3 cellular contexts compared by ENCODE assay signal in genomic region chr5:93359958-93360305, GRCh38.
TF ChIP-seq lines count a peak whose summit lies in the region.

No MANE protein-coding gene starts in this region.

TF ChIP-seq in SK-N-SH, 30 proteins besides CTCF, POLR2A, EP300 and RAD21:
- TF ChIP-seq TEAD4 (IDR thresholded peaks at IDR 0.05; ENCODE audit: borderline replicate concordance, insufficient read depth): 0 out of 2 replicates have a peak, but pooled peaks have one; percentile 6
- no peak for TF ChIP-seq YY1 (IDR thresholded peaks at IDR 0.05; ENCODE audit: low read depth)
- TF ChIP-seq PBX3 (IDR thresholded peaks at IDR 0.05): peak; percentile 2; the same call in 1 of the 2 replicates
- 0 out of 2 replicates have a peak, but pooled peaks have one; percentile 0 for TF ChIP-seq MEF2A (IDR thresholded peaks at IDR 0.05; ENCODE audit: borderline replicate concordance, low read depth)

TF ChIP-seq in SK-N-SH treated with all-trans-retinoic acid at 6 μM for 48 hours, 23 proteins besides CTCF, POLR2A, EP300 and RAD21 (continued from another document):
- TF ChIP-seq, protein P1, sequence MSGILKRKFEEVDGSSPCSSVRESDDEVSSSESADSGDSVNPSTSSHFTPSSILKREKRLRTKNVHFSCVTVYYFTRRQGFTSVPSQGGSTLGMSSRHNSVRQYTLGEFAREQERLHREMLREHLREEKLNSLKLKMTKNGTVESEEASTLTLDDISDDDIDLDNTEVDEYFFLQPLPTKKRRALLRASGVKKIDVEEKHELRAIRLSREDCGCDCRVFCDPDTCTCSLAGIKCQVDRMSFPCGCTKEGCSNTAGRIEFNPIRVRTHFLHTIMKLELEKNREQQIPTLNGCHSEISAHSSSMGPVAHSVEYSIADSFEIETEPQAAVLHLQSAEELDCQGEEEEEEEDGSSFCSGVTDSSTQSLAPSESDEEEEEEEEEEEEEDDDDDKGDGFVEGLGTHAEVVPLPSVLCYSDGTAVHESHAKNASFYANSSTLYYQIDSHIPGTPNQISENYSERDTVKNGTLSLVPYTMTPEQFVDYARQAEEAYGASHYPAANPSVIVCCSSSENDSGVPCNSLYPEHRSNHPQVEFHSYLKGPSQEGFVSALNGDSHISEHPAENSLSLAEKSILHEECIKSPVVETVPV (CRISPR knock-in tag; IDR thresholded peaks at IDR 0.05): no peak
- no peak for TF ChIP-seq OSR1 (CRISPR knock-in tag; IDR thresholded peaks at IDR 0.05)
- TF ChIP-seq RARB (CRISPR knock-in tag; IDR thresholded peaks at IDR 0.05): no peak
- TF ChIP-seq, protein P2, sequence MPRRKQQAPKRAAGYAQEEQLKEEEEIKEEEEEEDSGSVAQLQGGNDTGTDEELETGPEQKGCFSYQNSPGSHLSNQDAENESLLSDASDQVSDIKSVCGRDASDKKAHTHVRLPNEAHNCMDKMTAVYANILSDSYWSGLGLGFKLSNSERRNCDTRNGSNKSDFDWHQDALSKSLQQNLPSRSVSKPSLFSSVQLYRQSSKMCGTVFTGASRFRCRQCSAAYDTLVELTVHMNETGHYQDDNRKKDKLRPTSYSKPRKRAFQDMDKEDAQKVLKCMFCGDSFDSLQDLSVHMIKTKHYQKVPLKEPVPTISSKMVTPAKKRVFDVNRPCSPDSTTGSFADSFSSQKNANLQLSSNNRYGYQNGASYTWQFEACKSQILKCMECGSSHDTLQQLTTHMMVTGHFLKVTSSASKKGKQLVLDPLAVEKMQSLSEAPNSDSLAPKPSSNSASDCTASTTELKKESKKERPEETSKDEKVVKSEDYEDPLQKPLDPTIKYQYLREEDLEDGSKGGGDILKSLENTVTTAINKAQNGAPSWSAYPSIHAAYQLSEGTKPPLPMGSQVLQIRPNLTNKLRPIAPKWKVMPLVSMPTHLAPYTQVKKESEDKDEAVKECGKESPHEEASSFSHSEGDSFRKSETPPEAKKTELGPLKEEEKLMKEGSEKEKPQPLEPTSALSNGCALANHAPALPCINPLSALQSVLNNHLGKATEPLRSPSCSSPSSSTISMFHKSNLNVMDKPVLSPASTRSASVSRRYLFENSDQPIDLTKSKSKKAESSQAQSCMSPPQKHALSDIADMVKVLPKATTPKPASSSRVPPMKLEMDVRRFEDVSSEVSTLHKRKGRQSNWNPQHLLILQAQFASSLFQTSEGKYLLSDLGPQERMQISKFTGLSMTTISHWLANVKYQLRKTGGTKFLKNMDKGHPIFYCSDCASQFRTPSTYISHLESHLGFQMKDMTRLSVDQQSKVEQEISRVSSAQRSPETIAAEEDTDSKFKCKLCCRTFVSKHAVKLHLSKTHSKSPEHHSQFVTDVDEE (CRISPR knock-in tag; IDR thresholded peaks at IDR 0.05): no peak
- no peak for TF ChIP-seq GLIS3 (CRISPR knock-in tag; IDR thresholded peaks at IDR 0.05)
- no peak for TF ChIP-seq PPARA (CRISPR knock-in tag; IDR thresholded peaks at IDR 0.05; ENCODE audit: borderline replicate concordance)
- TF ChIP-seq, protein P3, sequence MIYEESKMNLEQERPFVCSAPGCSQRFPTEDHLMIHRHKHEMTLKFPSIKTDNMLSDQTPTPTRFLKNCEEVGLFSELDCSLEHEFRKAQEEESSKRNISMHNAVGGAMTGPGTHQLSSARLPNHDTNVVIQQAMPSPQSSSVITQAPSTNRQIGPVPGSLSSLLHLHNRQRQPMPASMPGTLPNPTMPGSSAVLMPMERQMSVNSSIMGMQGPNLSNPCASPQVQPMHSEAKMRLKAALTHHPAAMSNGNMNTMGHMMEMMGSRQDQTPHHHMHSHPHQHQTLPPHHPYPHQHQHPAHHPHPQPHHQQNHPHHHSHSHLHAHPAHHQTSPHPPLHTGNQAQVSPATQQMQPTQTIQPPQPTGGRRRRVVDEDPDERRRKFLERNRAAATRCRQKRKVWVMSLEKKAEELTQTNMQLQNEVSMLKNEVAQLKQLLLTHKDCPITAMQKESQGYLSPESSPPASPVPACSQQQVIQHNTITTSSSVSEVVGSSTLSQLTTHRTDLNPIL (CRISPR knock-in tag; IDR thresholded peaks at IDR 0.05; ENCODE audit: low read depth): no peak
- no peak for TF ChIP-seq ZFP30 (CRISPR knock-in tag; IDR thresholded peaks at IDR 0.05)
- no peak for TF ChIP-seq ZNF565 (CRISPR knock-in tag; conservative IDR thresholded peaks at IDR 0.05; ENCODE audit: low read depth)
- no peak for TF ChIP-seq ZC3H10 (CRISPR knock-in tag; IDR thresholded peaks at IDR 0.05)
- TF ChIP-seq TCF4 (CRISPR knock-in tag; IDR thresholded peaks at IDR 0.05; ENCODE audit: borderline replicate concordance): no peak
- no peak for TF ChIP-seq ZNF70 (CRISPR knock-in tag; IDR thresholded peaks at IDR 0.05)
- TF ChIP-seq ARNTL (CRISPR knock-in tag; IDR thresholded peaks at IDR 0.05; ENCODE audit: borderline replicate concordance, low read depth): no peak
TF ChIP-seq in SK-N-SH treated with all-trans-retinoic acid at 6 μM for 48 hours: peak in this region for 0.

TF ChIP-seq in endothelial cell of umbilical vein, 7 proteins besides CTCF, POLR2A, EP300 and RAD21:
- TF ChIP-seq JUN (IDR thresholded peaks at IDR 0.05; ENCODE audit: borderline replicate concordance, insufficient read depth, insufficient read length, low read depth): peak; percentile 9
- no peak for TF ChIP-seq FOS (IDR thresholded peaks at IDR 0.05; ENCODE audit: borderline replicate concordance, insufficient read depth, low read length)
- no peak for TF ChIP-seq EZH2 (IDR thresholded peaks at IDR 0.05; ENCODE audit: borderline replicate concordance, low read depth, low read length, severe bottlenecking)
- TF ChIP-seq POLR2AphosphoS5 (IDR thresholded peaks at IDR 0.05; ENCODE audit: insufficient read depth, low read depth, low read length): no peak
